In genomic region chr12:15200703-15201102, GRCh38 we compare ENCODE assay signal across 20 cellular contexts. TPM values are rescaled to one million over a fixed set of nuclear protein-coding genes. Genes with fewer than 3 reads are reported as not detected.
DNase-seq lines count a peak whose midpoint lies in the region; ATAC-seq and TF ChIP-seq lines count a peak whose summit lies in the region.
"Had no signal": no experiment of that assay in that cellular context is flagged by ENCODE, and none has a peak within 500 bp of the region (broad histone marks: within the 10 kb centered on the region; RNA-seq: fewer than 3 reads in every experiment).

No MANE protein-coding gene starts in this region.

- H3K4me3 Mint-ChIP-seq in MCF 10A (ENCODE audit: unreplicated experiment) = no peak overlapping the region
- H3K4me3 Mint-ChIP-seq in stimulated activated effector memory CD8-positive, alpha-beta T cell treated with anti-CD3 and anti-CD28 coated beads, Interleukin-12 subunit alpha, Interleukin-12 subunit beta, amount 100 ng/mL, for 72 hours = no peak overlapping the region

- H3K36me3 Mint-ChIP-seq in MCF 10A (ENCODE audit: insufficient read depth, unreplicated experiment) = peaks cover 8% of the 10 kb centered on the region
- H3K36me3 Mint-ChIP-seq in stimulated activated effector memory CD8-positive, alpha-beta T cell treated with anti-CD3 and anti-CD28 coated beads, Interleukin-12 subunit alpha, Interleukin-12 subunit beta, amount 100 ng/mL, for 72 hours = no peaks in the 10 kb centered on the region

- H3K9me3 ChIP-seq in mammary epithelial cell (replicated peaks; ENCODE audit: insufficient read depth, low read length) = no peaks in the 10 kb centered on the region
- no peaks in the 10 kb centered on the region for H3K9me3 ChIP-seq in gastroesophageal sphincter
- no peaks in the 10 kb centered on the region for H3K9me3 ChIP-seq in sigmoid colon
- H3K9me3 ChIP-seq in uterus = no peaks in the 10 kb centered on the region
- no peaks in the 10 kb centered on the region for H3K9me3 ChIP-seq in ovary
- H3K9me3 ChIP-seq: BLaER1 treated with 17β-estradiol and CSF1 and Interleukin-3, amounts not matched to agents 10 nM and 100 nM had no signal

- H3K4me1 ChIP-seq in mammary epithelial cell (ENCODE audit: insufficient read depth, low read length) (no peaks in the 10 kb centered on the region), gastroesophageal sphincter (peaks cover 5 to 37% (median 12%) of the 10 kb centered on the region in 3 donors), sigmoid colon (peaks cover 0 to 74% (median 64%) of the 10 kb centered on the region in 4 donors), uterus (peaks cover 0 to 63% of the 10 kb centered on the region in 2 donors), ovary (ENCODE audit: insufficient read depth) (peaks cover 6% of the 10 kb centered on the region)
- H3K4me1 ChIP-seq: BLaER1 treated with 17β-estradiol and CSF1 and Interleukin-3, amounts not matched to agents 10 nM and 100 nM had no signal

- no peak overlapping the region for H3K9ac ChIP-seq in mammary epithelial cell (ENCODE audit: insufficient read depth, low read length)
- H3K9ac ChIP-seq: BLaER1 treated with 17β-estradiol and CSF1 and Interleukin-3, amounts not matched to agents 10 nM and 100 nM had no signal

- dilution Hi-C loops in mammary epithelial cell (cut with HindIII; ENCODE audit: low sequenced_read_pairs) = no loop called here

- H3K4me2 ChIP-seq in mammary epithelial cell (ENCODE audit: insufficient read depth, low read depth, low read length) = no peak overlapping the region
- H3K4me2 ChIP-seq: BLaER1 treated with 17β-estradiol and CSF1 and Interleukin-3, amounts not matched to agents 10 nM and 100 nM had no signal

- H4K20me1 ChIP-seq in mammary epithelial cell (ENCODE audit: insufficient read depth, low read length) = no peaks in the 10 kb centered on the region
- H4K20me1 ChIP-seq: BLaER1 treated with 17β-estradiol and CSF1 and Interleukin-3, amounts not matched to agents 10 nM and 100 nM had no signal

- TF ChIP-seq CTCF in MCF 10A (IDR thresholded peaks at IDR 0.05; ENCODE audit: unreplicated experiment) (no peak), mammary epithelial cell (conservative IDR thresholded peaks at IDR 0.05 in 1 of 2, IDR thresholded peaks at IDR 0.05 in 1 of 2; ENCODE audit: extremely low read depth in 1 of 2, insufficient read depth in 1 of 2, low read depth in 1 of 2, low read length in 2 of 2) (no peak), gastroesophageal sphincter (IDR thresholded peaks at IDR 0.05) (no peak), sigmoid colon (IDR thresholded peaks at IDR 0.05) (no peak), uterus (IDR thresholded peaks at IDR 0.05) (no peak), ovary (IDR thresholded peaks at IDR 0.05) (no peak)

- CTCF ChIA-PET in MCF 10A (lab: Yijun Ruan, JAX) = interaction anchor here (3.1 kb wide), 1 partner anchor 20 kb away, joined by 17 read pairs; the partner anchor contains the start of gene RERG
- CTCF ChIA-PET in mammary epithelial cell (lab: Charles Lee; ENCODE audit: low non-redundant PET) = no interaction called here

- TF ChIP-seq EP300 in gastroesophageal sphincter (IDR thresholded peaks at IDR 0.05) = no peak
- TF ChIP-seq EP300 in sigmoid colon (IDR thresholded peaks at IDR 0.05) = no peak
- TF ChIP-seq EP300 in ovary (IDR thresholded peaks at IDR 0.05) = no peak

- H3K9me3 Mint-ChIP-seq in MCF 10A (ENCODE audit: unreplicated experiment) = no peaks in the 10 kb centered on the region
- H3K9me3 Mint-ChIP-seq in stimulated activated effector memory CD8-positive, alpha-beta T cell treated with anti-CD3 and anti-CD28 coated beads, Interleukin-12 subunit alpha, Interleukin-12 subunit beta, amount 100 ng/mL, for 72 hours = no peaks in the 10 kb centered on the region

- H2AFZ ChIP-seq in mammary epithelial cell (ENCODE audit: low read depth, low read length) = no peak overlapping the region

- no peak overlapping the region for H3K27ac ChIP-seq in mammary epithelial cell (ENCODE audit: insufficient read depth, low read depth, low read length)
- H3K27ac ChIP-seq in gastroesophageal sphincter = peak overlapping the region; percentile 15 to 52 (median 32)
- H3K27ac ChIP-seq in sigmoid colon = peak overlapping the region; percentile 4 to 77 (median 57)
- H3K27ac ChIP-seq in uterus = peak overlapping the region; percentile 83 to 95
- H3K27ac ChIP-seq in ovary = no peak overlapping the region
- H3K27ac ChIP-seq: 22Rv1; BLaER1 treated with 17β-estradiol and CSF1 and Interleukin-3, amounts not matched to agents 10 nM and 100 nM had no signal

- in situ Hi-C loops in mammary epithelial cell (cut with MboI; ENCODE audit: low sequenced_read_pairs in 2 of 2) = loop anchor here in 1 of 2 donors (25.0 kb wide), 2 partner anchors 188 to 363 kb away; partner anchors contain the start of gene ART4

- no peaks in the 10 kb centered on the region for H3K79me2 ChIP-seq in mammary epithelial cell (ENCODE audit: insufficient read depth, low read length)

- 3% methylated on average over 2 of the region's 2 CpGs for WGBS in mammary epithelial cell (ENCODE audit: low coverage, missing lambda C conversion rate)
- WGBS in gastroesophageal sphincter (ENCODE audit: low coverage in 1 of 2), 2 donors = 18 to 31% methylated on average over 2 of the region's 2 CpGs
- WGBS in sigmoid colon, 2 donors = 81 to 96% methylated on average over 2 of the region's 2 CpGs
- 6 to 13% (median 10%) methylated on average over 2 of the region's 2 CpGs for WGBS in ovary, 3 donors

- BruUV-seq in MCF 10A (replicated peaks; lab: Mats Ljungman, UMichigan) = no TSS peak
- no TSS peak for BruUV-seq in mammary epithelial cell (replicated peaks; lab: Mats Ljungman, UMichigan)

- no peak for DNase-seq in MCF 10A (ENCODE audit: unreplicated experiment)
- DNase-seq in mammary epithelial cell = no peak
- DNase-seq in sigmoid colon = no peak
- no peak for DNase-seq in uterus
- DNase-seq in stimulated activated effector memory CD8-positive, alpha-beta T cell treated with anti-CD3 and anti-CD28 coated beads, Interleukin-12 subunit alpha, Interleukin-12 subunit beta, amount 100 ng/mL, for 72 hours (ENCODE audit: low spot score in 2 of 2) = no peak
- DNase-seq in ovary = no peak
- DNase-seq in GF-D8 (lab: John Stamatoyannopoulos, UW) = no peak
- DNase-seq: DMS 273 treated with DMSO at 0.1 percent for 48 hours; IMR-90; MV-4-11; NCI-H1436 treated with DMSO at 0.1 percent for 48 hours; NCI-H2081 treated with DMSO at 0.1 percent for 48 hours; NCI-H2227 treated with DMSO at 0.1 percent for 48 hours; NCI-H69; NK-92 treated with Interleukin-12 subunit alpha and Interleukin-12 subunit beta, amount 100 ng/mL, for 24 hours; OCI-M1; RPMI8226 had no signal

- H3K27me3 Mint-ChIP-seq in MCF 10A (ENCODE audit: insufficient read depth, unreplicated experiment) = no peaks in the 10 kb centered on the region

- intact Hi-C loops in MCF 10A (cut with micrococcal nuclease) = no loop called here
- intact Hi-C loops in mammary epithelial cell (cut with micrococcal nuclease) = no loop called here
- intact Hi-C loops in sigmoid colon (cut with DNase I) = loop anchor here (10.0 kb wide), 1 partner anchor 1384 kb away; no protein-coding TSS in a partner anchor
- intact Hi-C loops in uterus (cut with DNase I; ENCODE audit: low total_unique reads) = no loop called here
- intact Hi-C loops in ovary (cut with DNase I) = no loop called here

- peaks cover 20% of the 10 kb centered on the region for H3K4me1 Mint-ChIP-seq in MCF 10A (ENCODE audit: insufficient read depth, unreplicated experiment)
- no peaks in the 10 kb centered on the region for H3K4me1 Mint-ChIP-seq in stimulated activated effector memory CD8-positive, alpha-beta T cell treated with anti-CD3 and anti-CD28 coated beads, Interleukin-12 subunit alpha, Interleukin-12 subunit beta, amount 100 ng/mL, for 72 hours

- H3K27me3 ChIP-seq in mammary epithelial cell (ENCODE audit: insufficient read depth, low read length) = no peaks in the 10 kb centered on the region
- H3K27me3 ChIP-seq in gastroesophageal sphincter = no peaks in the 10 kb centered on the region
- no peaks in the 10 kb centered on the region for H3K27me3 ChIP-seq in sigmoid colon
- H3K27me3 ChIP-seq in uterus = no peaks in the 10 kb centered on the region
- no peaks in the 10 kb centered on the region for H3K27me3 ChIP-seq in ovary
- H3K27me3 ChIP-seq: BLaER1 treated with 17β-estradiol and CSF1 and Interleukin-3, amounts not matched to agents 10 nM and 100 nM had no signal

- POLR2A ChIA-PET in MCF 10A (lab: Yijun Ruan, JAX) = interaction anchor here (0.9 kb wide), 1 partner anchor 14 kb away, joined by 3 read pairs; no protein-coding TSS in a partner anchor

- H3K36me3 ChIP-seq in mammary epithelial cell (ENCODE audit: insufficient read depth, low read length) = no peaks in the 10 kb centered on the region
- H3K36me3 ChIP-seq in gastroesophageal sphincter = no peaks in the 10 kb centered on the region
- no peaks in the 10 kb centered on the region for H3K36me3 ChIP-seq in sigmoid colon
- H3K36me3 ChIP-seq in uterus = no peaks in the 10 kb centered on the region
- H3K36me3 ChIP-seq in ovary = no peaks in the 10 kb centered on the region
- H3K36me3 ChIP-seq: BLaER1 treated with 17β-estradiol and CSF1 and Interleukin-3, amounts not matched to agents 10 nM and 100 nM had no signal

- H3K4me3 ChIP-seq in mammary epithelial cell (replicated peaks in 1 of 3; ENCODE audit: insufficient read depth in 1 of 3, low read depth in 2 of 3, low read length in 3 of 3) (no peak overlapping the region), gastroesophageal sphincter (no peak overlapping the region), sigmoid colon (no peak overlapping the region), uterus (no peak overlapping the region), ovary (no peak overlapping the region)
- H3K4me3 ChIP-seq: BLaER1 treated with 17β-estradiol and CSF1 and Interleukin-3, amounts not matched to agents 10 nM and 100 nM had no signal

- no peak for ATAC-seq in gastroesophageal sphincter
- ATAC-seq in stimulated activated effector memory CD8-positive, alpha-beta T cell treated with anti-CD3 and anti-CD28 coated beads, Interleukin-12 subunit alpha, Interleukin-12 subunit beta, amount 100 ng/mL, for 72 hours = no peak

- TF ChIP-seq POLR2A in gastroesophageal sphincter (IDR thresholded peaks at IDR 0.05) (no peak), sigmoid colon (IDR thresholded peaks at IDR 0.05) (no peak), uterus (IDR thresholded peaks at IDR 0.05) (no peak), ovary (IDR thresholded peaks at IDR 0.05) (no peak)

- H3K27ac Mint-ChIP-seq in MCF 10A (ENCODE audit: low read depth, unreplicated experiment) = peak overlapping the region; percentile 57
- no peak overlapping the region for H3K27ac Mint-ChIP-seq in stimulated activated effector memory CD8-positive, alpha-beta T cell treated with anti-CD3 and anti-CD28 coated beads, Interleukin-12 subunit alpha, Interleukin-12 subunit beta, amount 100 ng/mL, for 72 hours

RNA-seq across cellular contexts. Expression of gene RERG, which starts 20.5 kb away (rescaled TPM):
- 7.6 and 16.5 TPM in 2 replicates for total RNA-seq in MCF 10A (2022)
- under 1 TPM in 1 of 2 donors, not detected in 1; 0.17 TPM for total RNA-seq in mammary epithelial cell
- polyA plus RNA-seq in mammary epithelial cell = not detected
- not detected for polyA minus RNA-seq in mammary epithelial cell
- total RNA-seq in gastroesophageal sphincter = 10 to 100 TPM; 13.6 to 32.0 (median 19.8) TPM
- 100 to 1,000 TPM in 1 of 4 donors, 10 to 100 TPM in 3; 69.9 to 104 (median 78.3) TPM for total RNA-seq in sigmoid colon
- 1 to 10 TPM; 1.4 to 9.6 (median 4.8) TPM for polyA plus RNA-seq in sigmoid colon
- 100 to 1,000 TPM in 3 of 4 donors, 10 to 100 TPM in 1; 61.6 to 236 (median 150) TPM for total RNA-seq in uterus
- 10 to 100 TPM; 12.9 to 87.2 (median 36.7) TPM for total RNA-seq in ovary
- 10 to 100 TPM; 14.2 to 96.8 TPM for polyA plus RNA-seq in ovary
- total RNA-seq: IMR-90 had no signal
- polyA plus RNA-seq: IMR-90 had no signal

Comparison
In these comparisons a context has a peak if more than half of its experiments do, and no peak if none do; other contexts are left out.
1. H3K27ac ChIP-seq: peak in gastroesophageal sphincter (4 of 4), sigmoid colon (4 of 4) and uterus (2 of 2); none in mammary epithelial cell (single experiment) and ovary (0 of 2).